In the genomic region with DNA sequence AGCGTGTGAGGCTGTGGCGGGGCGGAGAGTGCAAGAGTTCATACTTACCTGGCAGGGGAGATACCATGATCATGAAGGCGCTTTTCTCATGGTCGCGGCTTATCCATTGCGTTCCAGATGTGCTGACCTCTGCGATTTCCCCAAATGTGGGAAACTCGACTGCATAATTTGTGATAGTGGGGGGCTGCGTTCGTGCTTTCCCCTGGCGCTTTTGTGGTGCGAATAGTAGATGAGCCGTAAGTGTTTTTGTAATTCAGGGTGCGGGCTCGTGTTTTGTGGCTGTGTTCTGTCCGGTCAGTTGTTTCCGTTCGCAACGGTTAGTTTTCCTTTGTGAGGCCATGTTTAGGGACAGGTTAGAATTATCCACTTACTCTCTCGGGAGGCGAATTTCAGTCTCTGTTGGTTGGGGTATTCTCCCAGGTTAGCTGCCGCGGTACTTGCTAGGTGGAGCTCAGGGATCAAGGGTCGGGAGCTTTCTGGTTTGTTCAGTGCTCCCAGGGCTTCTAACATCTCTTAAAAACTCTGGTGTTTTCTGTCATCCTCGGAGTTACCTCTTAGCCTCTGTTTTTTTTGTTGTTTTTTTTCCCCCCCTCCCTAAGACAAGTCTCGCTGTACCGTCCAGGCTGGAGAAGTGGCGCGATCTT, we compare ENCODE assay signal across 8 cellular contexts. TPM values are rescaled to one million over a fixed set of nuclear protein-coding genes. Genes with fewer than 3 reads are reported as not detected.
DNase-seq lines count a peak whose midpoint lies in the region; ATAC-seq, FAIRE-seq and TF ChIP-seq lines count a peak whose summit lies in the region.
"Not testable (repeated sequence)": the region's sequence is repeated elsewhere in the genome, so short reads cannot be mapped to it uniquely, and the experiment has no call there.

No MANE protein-coding gene starts in this region.

- TF ChIP-seq CTCF in HL-60 (IDR thresholded peaks at IDR 0.05; ENCODE audit: insufficient read depth, low read length); OCI-LY3 (IDR thresholded peaks at IDR 0.05; ENCODE audit: low read depth, low read length); endothelial cell of umbilical vein (IDR thresholded peaks at IDR 0.05; ENCODE audit: extremely low read depth in 1 of 2, insufficient read depth in 1 of 2, low read depth in 1 of 2, low read length in 2 of 2): not testable (repeated sequence)

- peak overlapping the region; percentile 63 for H3K4me2 ChIP-seq in OCI-LY3 (ENCODE audit: low read length)
- peak overlapping the region; percentile 71 for H3K4me2 ChIP-seq in endothelial cell of umbilical vein (ENCODE audit: insufficient read depth, low read length)

- not testable (repeated sequence) for H3K36me3 ChIP-seq in OCI-LY3 (replicated peaks; ENCODE audit: low read depth, low read length); endothelial cell of umbilical vein (ENCODE audit: control insufficient read depth in 2 of 2, extremely low read depth in 1 of 2, insufficient read depth in 2 of 2, low read length in 2 of 2)

- not testable (repeated sequence) for H3K27me3 ChIP-seq in HL-60 (ENCODE audit: insufficient read depth, poor library complexity, severe bottlenecking); OCI-LY3 (ENCODE audit: low read depth, low read length); endothelial cell of umbilical vein (ENCODE audit: control insufficient read depth in 2 of 2, insufficient read depth in 2 of 2, low read length in 2 of 2); mononuclear cell (ENCODE audit: insufficient read depth, low read length)

- peak; percentile 99 for TF ChIP-seq POLR2A in endothelial cell of umbilical vein (IDR thresholded peaks at IDR 0.05; ENCODE audit: low read depth, low read length)

- TSS peak; percentile 98 for BruUV-seq in endothelial cell of umbilical vein (replicated peaks; lab: Mats Ljungman, UMichigan)

- not testable (repeated sequence) for H3K4me1 ChIP-seq in OCI-LY3 (ENCODE audit: low read length); endothelial cell of umbilical vein (ENCODE audit: control insufficient read depth, extremely low read depth, insufficient read depth, low read length); mononuclear cell (ENCODE audit: insufficient read depth, low read length)

- not testable (repeated sequence) for H3K9ac ChIP-seq in OCI-LY3 (ENCODE audit: low read length); endothelial cell of umbilical vein (replicated peaks; ENCODE audit: extremely low read depth, insufficient read depth, low read length)

- not testable (repeated sequence) for H3K9me1 ChIP-seq in endothelial cell of umbilical vein (replicated peaks; ENCODE audit: control insufficient read depth, extremely low read depth, insufficient read depth, low read length)

- H4K20me1 ChIP-seq in OCI-LY3 (ENCODE audit: insufficient read depth, low read length); endothelial cell of umbilical vein (replicated peaks; ENCODE audit: control insufficient read depth, extremely low read depth, insufficient read depth, low read length): not testable (repeated sequence)

- peak overlapping the region; percentile 81 for H3K27ac ChIP-seq in HL-60 (replicated peaks)
- H3K27ac ChIP-seq in OCI-LY3 (ENCODE audit: low read length), result peak overlapping the region; percentile 62
- H3K27ac ChIP-seq in endothelial cell of umbilical vein (ENCODE audit: insufficient read depth, low read depth, low read length), result not testable (repeated sequence)

- dilution Hi-C loops in endothelial cell of umbilical vein (cut with MboI; ENCODE audit: extremely low pct_ligation_motif_present, low sequenced_read_pairs), result not testable (repeated sequence)

- H3K4me3 ChIP-seq in HL-60 (replicated peaks; ENCODE audit: insufficient read depth, low read length) (peak overlapping the region; percentile 30), OCI-LY3 (ENCODE audit: low read length) (peak overlapping the region; percentile 71), endothelial cell of umbilical vein (replicated peaks in 1 of 3; ENCODE audit: insufficient read depth in 1 of 3, low read depth in 1 of 3, low read length in 3 of 3) (peak overlapping the region in 1 of 3 experiments; percentile 18), mononuclear cell (ENCODE audit: low read length) (peak overlapping the region; percentile 46)

- not testable (repeated sequence) for FAIRE-seq in endothelial cell of umbilical vein (lab: Jason Lieb, UNC)

- POLR2A ChIA-PET in endothelial cell of umbilical vein (lab: Charles Lee), result interaction anchor here (1.5 kb wide), 1 partner anchor 134 kb away, joined by 3 read pairs; no protein-coding TSS in a partner anchor

- intact Hi-C loops in endothelial cell of umbilical vein (cut with micrococcal nuclease), result loop anchor here (10.0 kb wide), 1 partner anchor 148 kb away; no protein-coding TSS in a partner anchor

- not testable (repeated sequence) for H3K79me2 ChIP-seq in OCI-LY3 (ENCODE audit: low read length); endothelial cell of umbilical vein (ENCODE audit: control insufficient read depth, insufficient read depth, low read length)

- CTCF ChIA-PET in endothelial cell of umbilical vein (lab: Charles Lee), result not testable (repeated sequence)

- ATAC-seq in GM21367 (IDR thresholded peaks at IDR 0.05; ENCODE audit: unreplicated experiment), result peak; percentile 69

- peak; percentile 96 for DNase-seq in COLO668 (lab: John Stamatoyannopoulos, UW; ENCODE audit: unreplicated experiment)
- peak; percentile 95 to 96 for DNase-seq in HL-60 (ENCODE audit: low read depth in 1 of 2, low spot score in 1 of 2)
- DNase-seq in activated CD8-positive, alpha-beta memory T cell treated with anti-CD3 and anti-CD28 coated beads, Interleukin-2, amount 50 U/mL, for 48 hours, result peak; percentile 94
- DNase-seq in endothelial cell of umbilical vein (ENCODE audit: low read depth, low spot score), result peak; percentile 95
- DNase-seq in stimulated activated CD8-positive, alpha-beta memory T cell treated with anti-CD3 and anti-CD28 coated beads, Interleukin-15, amount 100 ng/mL, for 1 hour (ENCODE audit: low read depth), result peak; percentile 81

- H3K9me3 ChIP-seq in OCI-LY3 (ENCODE audit: insufficient read depth, low read length); endothelial cell of umbilical vein (replicated peaks; ENCODE audit: control insufficient read depth, insufficient read depth, low read length); mononuclear cell (ENCODE audit: low read depth, low read length): not testable (repeated sequence)

- H2AFZ ChIP-seq in OCI-LY3 (ENCODE audit: low read depth, low read length); endothelial cell of umbilical vein (ENCODE audit: low read depth, low read length): not testable (repeated sequence)

TF ChIP-seq in endothelial cell of umbilical vein, 7 proteins besides CTCF, POLR2A, EP300 and RAD21:
- TF ChIP-seq GATA2 (IDR thresholded peaks at IDR 0.05; ENCODE audit: insufficient read depth, insufficient read length, low read depth, low read length) (peak; percentile 18), POLR2AphosphoS5 (IDR thresholded peaks at IDR 0.05; ENCODE audit: insufficient read depth, low read depth, low read length) (peak; percentile 100)

RNA-seq across cellular contexts. Expression of gene PPIAL4G, which starts 39.6 kb away (rescaled TPM):
- total RNA-seq in endothelial cell of umbilical vein (not detected in 2 replicates), mononuclear cell (0.21 TPM)
- not detected in 2 replicates for polyA plus RNA-seq in endothelial cell of umbilical vein
- polyA plus RNA-seq in endothelial cell of umbilical vein (2011; cell fraction: cytosol; rRNA removed), result not detected in 2 replicates
- not detected in 2 replicates for polyA plus RNA-seq in endothelial cell of umbilical vein (2011; cell fraction: nucleus; rRNA removed)
- not detected in 2 replicates for polyA plus RNA-seq in endothelial cell of umbilical vein (2012)
- not detected in 2 replicates for polyA minus RNA-seq in endothelial cell of umbilical vein
- polyA minus RNA-seq in endothelial cell of umbilical vein (2011; cell fraction: cytosol; rRNA and poly(A)+ RNA removed), result not detected
- not detected in 2 replicates for polyA minus RNA-seq in endothelial cell of umbilical vein (2011; cell fraction: nucleus; rRNA and poly(A)+ RNA removed)
